8 cellular contexts compared by ENCODE assay signal in the genomic region with DNA sequence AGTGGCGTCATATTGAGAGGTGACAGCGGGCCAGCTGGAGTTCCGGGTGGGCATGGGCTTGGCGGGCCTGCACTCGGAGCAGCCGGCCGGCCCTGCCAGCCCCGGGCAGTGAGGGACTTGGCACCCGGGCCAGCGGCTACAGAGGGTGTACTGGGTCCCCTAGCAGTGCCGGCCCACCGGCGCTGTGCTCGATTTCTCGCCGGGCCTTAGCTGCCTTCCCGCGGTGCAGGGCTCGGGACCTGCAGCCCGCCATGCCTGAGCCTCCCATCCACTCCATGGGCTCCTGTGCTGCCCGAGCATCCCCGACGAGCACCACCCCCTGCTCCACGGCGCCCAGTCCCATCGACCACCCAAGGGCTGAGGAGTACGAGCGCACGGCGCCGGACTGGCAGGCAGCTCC. TPM values are rescaled to one million over a fixed set of nuclear protein-coding genes. Genes with fewer than 3 reads are reported as not detected.
DNase-seq lines count a peak whose midpoint lies in the region; ATAC-seq and TF ChIP-seq lines count a peak whose summit lies in the region.
"Not testable (repeated sequence)": the region's sequence is repeated elsewhere in the genome, so short reads cannot be mapped to it uniquely, and the experiment has no call there.

No MANE protein-coding gene starts in this region.

- not testable (repeated sequence) for DNase-seq in CD4-positive, CD25-positive, alpha-beta regulatory T cell; HFFc6; Panc1 (ENCODE audit: low read depth, low spot score); activated CD8-positive, alpha-beta T cell treated with anti-CD3 and anti-CD28 coated beads, Interleukin-2, amount 10 ng/mL, durations not matched to agents 7 days and 5 days; activated naive CD8-positive, alpha-beta T cell treated with anti-CD3 and anti-CD28 coated beads, Interleukin-2, amount 50 U/mL, for 24 hours; endodermal cell; mesothelial cell of epicardium (ENCODE audit: low spot score in 2 of 2, unreplicated experiment in 2 of 2); smooth muscle cell (lab: John Stamatoyannopoulos, UW; ENCODE audit: unreplicated experiment)

- not testable (repeated sequence) for H3K9ac ChIP-seq in endodermal cell (ENCODE audit: extremely low read depth, low read length, poor library complexity, severe bottlenecking); smooth muscle cell (ENCODE audit: low read depth)

- peak overlapping the region; percentile 96 to 97 (median 96) for H3K27ac Mint-ChIP-seq in CD4-positive, CD25-positive, alpha-beta regulatory T cell
- H3K27ac Mint-ChIP-seq in HFFc6: peak overlapping the region; percentile 96; the same call in 1 of the 2 replicates
- H3K27ac Mint-ChIP-seq in activated CD8-positive, alpha-beta T cell treated with anti-CD3 and anti-CD28 coated beads, Interleukin-2, amount 10 ng/mL, durations not matched to agents 7 days and 5 days: peak overlapping the region; percentile 97
- peak overlapping the region; percentile 94 for H3K27ac Mint-ChIP-seq in activated naive CD8-positive, alpha-beta T cell treated with anti-CD3 and anti-CD28 coated beads, Interleukin-2, amount 50 U/mL, for 24 hours
- not testable (repeated sequence) for H3K27ac Mint-ChIP-seq in endodermal cell
- peak overlapping the region; percentile 91 for H3K27ac Mint-ChIP-seq in mesothelial cell of epicardium

- peaks cover 25% of the 10 kb centered on the region for H3K4me1 ChIP-seq in CD4-positive, CD25-positive, alpha-beta regulatory T cell (ENCODE audit: control insufficient read depth, insufficient read depth, low read length, poor library complexity, severe bottlenecking)
- not testable (repeated sequence) for H3K4me1 ChIP-seq in Panc1 (ENCODE audit: control insufficient read depth, insufficient read depth, low read length); endodermal cell (ENCODE audit: control insufficient read depth, insufficient read depth, low read length)
- H3K4me1 ChIP-seq in smooth muscle cell (ENCODE audit: low read depth): peaks cover 17% of the 10 kb centered on the region

- 96 to 100% methylated on average over 6 to 31 of the region's 31 CpGs for WGBS in endodermal cell (ENCODE audit: insufficient coverage in 1 of 2, insufficient read length in 1 of 2), 2 experiments
- over 99% methylated on average over 19 of the region's 31 CpGs for WGBS in smooth muscle cell (ENCODE audit: low lambda C conversion rate)

- H3K27ac ChIP-seq in CD4-positive, CD25-positive, alpha-beta regulatory T cell (ENCODE audit: insufficient read depth, low read length, poor library complexity, severe bottlenecking): peak overlapping the region; percentile 77
- peak overlapping the region; percentile 93 for H3K27ac ChIP-seq in Panc1 (ENCODE audit: low read length)
- H3K27ac ChIP-seq in endodermal cell (ENCODE audit: low read depth, low read length); smooth muscle cell (ENCODE audit: low read depth): not testable (repeated sequence)

- not testable (repeated sequence) for H3F3A ChIP-seq in smooth muscle cell (ENCODE audit: low read depth)

- not testable (repeated sequence) for H3K9me3 ChIP-seq in CD4-positive, CD25-positive, alpha-beta regulatory T cell (ENCODE audit: control insufficient read depth in 2 of 2, low read length in 2 of 2); Panc1 (ENCODE audit: control insufficient read depth, insufficient read depth, low read depth, low read length); endodermal cell (ENCODE audit: control insufficient read depth, low read length); smooth muscle cell (replicated peaks; ENCODE audit: low read depth)

- ATAC-seq in CD4-positive, CD25-positive, alpha-beta regulatory T cell (ENCODE audit: low read depth in 2 of 2); Panc1; activated CD8-positive, alpha-beta T cell treated with anti-CD3 and anti-CD28 coated beads, Interleukin-2, amount 10 ng/mL, durations not matched to agents 7 days and 5 days; activated naive CD8-positive, alpha-beta T cell treated with anti-CD3 and anti-CD28 coated beads, Interleukin-2, amount 50 U/mL, for 24 hours: not testable (repeated sequence)

- H4K20me1 ChIP-seq in smooth muscle cell (ENCODE audit: low read depth): not testable (repeated sequence)

- intact Hi-C loops in Panc1 (cut with micrococcal nuclease; ENCODE audit: unreplicated experiment): not testable (repeated sequence)

- H3K4me2 ChIP-seq in smooth muscle cell: peak overlapping the region; percentile 87

- TF ChIP-seq CTCF in HFFc6 (IDR thresholded peaks at IDR 0.05); Panc1 (IDR thresholded peaks at IDR 0.05); endodermal cell (conservative IDR thresholded peaks at IDR 0.05); mesothelial cell of epicardium (IDR thresholded peaks at IDR 0.05; ENCODE audit: unreplicated experiment); smooth muscle cell (IDR thresholded peaks at IDR 0.05; ENCODE audit: borderline replicate concordance, insufficient read depth, poor library complexity, severe bottlenecking): not testable (repeated sequence)

- not testable (repeated sequence) for H3K27me3 Mint-ChIP-seq in CD4-positive, CD25-positive, alpha-beta regulatory T cell; HFFc6 (ENCODE audit: insufficient read depth); activated CD8-positive, alpha-beta T cell treated with anti-CD3 and anti-CD28 coated beads, Interleukin-2, amount 10 ng/mL, durations not matched to agents 7 days and 5 days (ENCODE audit: low read depth); activated naive CD8-positive, alpha-beta T cell treated with anti-CD3 and anti-CD28 coated beads, Interleukin-2, amount 50 U/mL, for 24 hours; endodermal cell (ENCODE audit: insufficient read depth); mesothelial cell of epicardium (ENCODE audit: low read depth)

- H3K36me3 Mint-ChIP-seq in CD4-positive, CD25-positive, alpha-beta regulatory T cell; HFFc6 (ENCODE audit: low read depth); activated CD8-positive, alpha-beta T cell treated with anti-CD3 and anti-CD28 coated beads, Interleukin-2, amount 10 ng/mL, durations not matched to agents 7 days and 5 days (ENCODE audit: low read depth); activated naive CD8-positive, alpha-beta T cell treated with anti-CD3 and anti-CD28 coated beads, Interleukin-2, amount 50 U/mL, for 24 hours (ENCODE audit: low read depth); endodermal cell (ENCODE audit: low read depth); mesothelial cell of epicardium: not testable (repeated sequence)

- not testable (repeated sequence) for H3K9me3 Mint-ChIP-seq in CD4-positive, CD25-positive, alpha-beta regulatory T cell; HFFc6; activated CD8-positive, alpha-beta T cell treated with anti-CD3 and anti-CD28 coated beads, Interleukin-2, amount 10 ng/mL, durations not matched to agents 7 days and 5 days (ENCODE audit: insufficient read depth); activated naive CD8-positive, alpha-beta T cell treated with anti-CD3 and anti-CD28 coated beads, Interleukin-2, amount 50 U/mL, for 24 hours; endodermal cell; mesothelial cell of epicardium

- in situ Hi-C loops in Panc1 (cut with HindIII; ENCODE audit: low pct_unique_long_range_greater_than_20kb, low sequenced_read_pairs): not testable (repeated sequence)

- not testable (repeated sequence) for H3K27me3 ChIP-seq in CD4-positive, CD25-positive, alpha-beta regulatory T cell (ENCODE audit: control insufficient read depth, insufficient read depth, low read length); Panc1 (ENCODE audit: control insufficient read depth, insufficient read depth, low read length); endodermal cell (ENCODE audit: control insufficient read depth, insufficient read depth, low read length, poor library complexity, severe bottlenecking); smooth muscle cell (ENCODE audit: low read depth)

- not testable (repeated sequence) for H3K36me3 ChIP-seq in CD4-positive, CD25-positive, alpha-beta regulatory T cell (ENCODE audit: control insufficient read depth, insufficient read depth, low read length); Panc1 (ENCODE audit: control insufficient read depth, insufficient read depth, low read length); endodermal cell (ENCODE audit: control insufficient read depth, insufficient read depth, low read length); smooth muscle cell (ENCODE audit: low read depth)

- POLR2A ChIA-PET in Panc1 (lab: Charles Lee); activated CD8-positive, alpha-beta T cell treated with anti-CD3 and anti-CD28 coated beads, Interleukin-2, amount 10 ng/mL, durations not matched to agents 7 days and 5 days (lab: Charles Lee): not testable (repeated sequence)

- peak overlapping the region; percentile 7 to 98 (median 90) for H3K4me3 Mint-ChIP-seq in CD4-positive, CD25-positive, alpha-beta regulatory T cell
- not testable (repeated sequence) for H3K4me3 Mint-ChIP-seq in HFFc6, endodermal cell
- peak overlapping the region; percentile 90 for H3K4me3 Mint-ChIP-seq in activated CD8-positive, alpha-beta T cell treated with anti-CD3 and anti-CD28 coated beads, Interleukin-2, amount 10 ng/mL, durations not matched to agents 7 days and 5 days
- peak overlapping the region; percentile 81 for H3K4me3 Mint-ChIP-seq in activated naive CD8-positive, alpha-beta T cell treated with anti-CD3 and anti-CD28 coated beads, Interleukin-2, amount 50 U/mL, for 24 hours
- H3K4me3 Mint-ChIP-seq in mesothelial cell of epicardium: peak overlapping the region; percentile 75

- H3K4me3 ChIP-seq in CD4-positive, CD25-positive, alpha-beta regulatory T cell (ENCODE audit: low read depth, low read length): peak overlapping the region; percentile 91
- H3K4me3 ChIP-seq in Panc1 (ENCODE audit: low read depth in 2 of 2, low read length in 2 of 2) (peak overlapping the region in 1 of 2 experiments; percentile 79; a peak in 1 of 4 replicates), endodermal cell (ENCODE audit: low read length) (peak overlapping the region; percentile 80)
- not testable (repeated sequence) for H3K4me3 ChIP-seq in smooth muscle cell

- H3K4me1 Mint-ChIP-seq in CD4-positive, CD25-positive, alpha-beta regulatory T cell: peaks cover 10 to 45% (median 26%) of the 10 kb centered on the region in 4 donors
- H3K4me1 Mint-ChIP-seq in HFFc6 (ENCODE audit: low read depth) (peaks cover 37% of the 10 kb centered on the region), endodermal cell (peaks cover 21% of the 10 kb centered on the region), mesothelial cell of epicardium (peaks cover 28% of the 10 kb centered on the region)
- peaks cover 13% of the 10 kb centered on the region for H3K4me1 Mint-ChIP-seq in activated CD8-positive, alpha-beta T cell treated with anti-CD3 and anti-CD28 coated beads, Interleukin-2, amount 10 ng/mL, durations not matched to agents 7 days and 5 days (ENCODE audit: low read depth)
- peaks cover 24% of the 10 kb centered on the region for H3K4me1 Mint-ChIP-seq in activated naive CD8-positive, alpha-beta T cell treated with anti-CD3 and anti-CD28 coated beads, Interleukin-2, amount 50 U/mL, for 24 hours

- BruUV-seq in Panc1 (replicated peaks; lab: Mats Ljungman, UMichigan): not testable (repeated sequence)

- H3K79me2 ChIP-seq in smooth muscle cell (ENCODE audit: low read depth): not testable (repeated sequence)

- peak overlapping the region; percentile 89 for H2AFZ ChIP-seq in smooth muscle cell (ENCODE audit: low read depth)

- CTCF ChIA-PET in Panc1 (lab: Charles Lee): not testable (repeated sequence)
- CTCF ChIA-PET in activated CD8-positive, alpha-beta T cell treated with anti-CD3 and anti-CD28 coated beads, Interleukin-2, amount 10 ng/mL, durations not matched to agents 7 days and 5 days (lab: Charles Lee): interaction anchor here (0.8 to 1.7 kb wide), 3 partner anchors 26 to 64 kb away, joined by 3 to 6 read pairs (median 3); partner anchors contain the start of gene MRPL19

RNA-seq across cellular contexts. Expression of gene GCFC2, which starts 0.9 kb away (rescaled TPM):
- total RNA-seq in CD4-positive, CD25-positive, alpha-beta regulatory T cell: 20.1 TPM
- polyA plus RNA-seq in CD4-positive, CD25-positive, alpha-beta regulatory T cell: 10 to 100 TPM; 26.2 to 27.8 (median 27.1) TPM
- total RNA-seq in HFFc6 (2021; fragmentation: NEBNext Ultra II Directional; extraction: Animal tissue kit (Norgen Biotek cat#: 25700)): 10 to 100 TPM in 5 of 6 experiments, 1 to 10 TPM in 1; 9.8 to 16.0 (median 13.0) TPM
- total RNA-seq in Panc1 (2021; ENCODE audit: unreplicated experiment): 26.3 TPM
- polyA plus RNA-seq in Panc1 (2012; ENCODE audit: insufficient read length): 9.5 TPM
- 10 to 100 TPM; 20.6 to 21.9 TPM for total RNA-seq in activated CD8-positive, alpha-beta T cell treated with anti-CD3 and anti-CD28 coated beads, Interleukin-2, amount 10 ng/mL, durations not matched to agents 7 days and 5 days
- 10 to 100 TPM; 18.6 to 28.7 TPM for total RNA-seq in endodermal cell
- 29.2 TPM for polyA plus RNA-seq in endodermal cell (2013, experiment 1 of 2)
- polyA plus RNA-seq in endodermal cell (2013, experiment 2 of 2): 25.0 TPM
- total RNA-seq in mesothelial cell of epicardium: 32.0 to 35.7 TPM (median 34.6 TPM) in 3 replicates
- total RNA-seq in smooth muscle cell: 11.2 and 11.5 TPM in 2 replicates
- polyA plus RNA-seq in smooth muscle cell: 5.7 and 7.7 TPM in 2 replicates
